In the genomic region with DNA sequence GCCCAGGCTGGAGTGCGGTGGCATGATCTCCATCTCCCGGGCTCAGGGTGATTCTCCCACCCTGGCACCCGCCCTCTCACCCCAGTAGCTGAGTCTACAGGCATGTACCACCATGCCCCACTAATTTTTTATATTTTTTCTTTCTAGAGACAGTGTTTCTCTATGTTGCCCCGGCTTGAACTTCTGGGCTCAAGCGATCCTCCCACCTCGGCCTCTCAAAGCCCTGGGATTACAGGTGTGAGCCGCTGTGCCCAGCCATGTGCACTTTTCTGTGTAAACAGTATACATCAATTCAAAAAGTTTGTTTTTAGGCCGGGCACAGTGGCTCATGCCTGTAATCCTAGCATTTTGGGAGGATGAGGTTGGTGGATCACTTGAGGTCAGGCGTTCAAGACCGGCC, we compare ENCODE assay signal across 18 cellular contexts. TPM values are rescaled to one million over a fixed set of nuclear protein-coding genes. Genes with fewer than 3 reads are reported as not detected.
DNase-seq lines count a peak whose midpoint lies in the region; ATAC-seq and TF ChIP-seq lines count a peak whose summit lies in the region.
"Had no signal": no experiment of that assay in that cellular context is flagged by ENCODE, and none has a peak within 500 bp of the region (broad histone marks: within the 10 kb centered on the region; RNA-seq: fewer than 3 reads in every experiment).

No MANE protein-coding gene starts in this region.

- ATAC-seq in Right ventricle myocardium inferior, result no peak
- ATAC-seq in heart right ventricle, result no peak
- ATAC-seq in HG02798 (IDR thresholded peaks at IDR 0.05; ENCODE audit: poor library complexity, unreplicated experiment), result no peak
- ATAC-seq in esophagus mucosa, result no peak
- ATAC-seq: A549 had no signal

- DNase-seq in Right ventricle myocardium inferior (ENCODE audit: missing footprints), result peak; percentile 57
- no peak for DNase-seq in heart right ventricle
- peak; percentile 28 for DNase-seq in chondrocyte (ENCODE audit: low spot score)
- peak in 3 of 5 donors; percentile 11 to 26 (median 15) for DNase-seq in ovary
- DNase-seq in activated naive CD4-positive, alpha-beta T cell treated with anti-CD3 and anti-CD28 coated beads for 36 hours, result no peak
- DNase-seq: AML-193; CD4-positive, alpha-beta memory T cell; DMS 273 treated with DMSO at 0.1 percent for 48 hours; GDM1; HCEC 1CT; IMR-90 had no signal

- no peak overlapping the region for H3K4me3 Mint-ChIP-seq in chondrocyte (ENCODE audit: unreplicated experiment)
- H3K4me3 Mint-ChIP-seq in activated naive CD4-positive, alpha-beta T cell treated with anti-CD3 and anti-CD28 coated beads for 36 hours, result no peak overlapping the region
- H3K4me3 Mint-ChIP-seq: CD14-positive monocyte; CD4-positive, alpha-beta memory T cell; GM23338 had no signal

- no peak for TF ChIP-seq EP300 in ovary (IDR thresholded peaks at IDR 0.05)

- H3K27me3 ChIP-seq in heart right ventricle, result peaks cover 0 to 59% (median 45%) of the 10 kb centered on the region in 7 donors
- H3K27me3 ChIP-seq in ovary, result no peaks in the 10 kb centered on the region

- no peak overlapping the region for H3K27ac ChIP-seq in heart right ventricle
- H3K27ac ChIP-seq in ovary, result no peak overlapping the region
- H3K27ac ChIP-seq: 22Rv1, A549 had no signal

- TF ChIP-seq CTCF in heart right ventricle (IDR thresholded peaks at IDR 0.05) (no peak), chondrocyte (IDR thresholded peaks at IDR 0.05) (no peak), ovary (IDR thresholded peaks at IDR 0.05) (no peak)

- H3K9me3 ChIP-seq in heart right ventricle (no peaks in the 10 kb centered on the region), ovary (no peaks in the 10 kb centered on the region)
- H3K9me3 ChIP-seq: A549 had no signal

- H3K9me3 Mint-ChIP-seq in chondrocyte (ENCODE audit: low read depth), result no peaks in the 10 kb centered on the region
- peaks cover 1% of the 10 kb centered on the region for H3K9me3 Mint-ChIP-seq in activated naive CD4-positive, alpha-beta T cell treated with anti-CD3 and anti-CD28 coated beads for 36 hours

- no peak for TF ChIP-seq POLR2A in ovary (IDR thresholded peaks at IDR 0.05)

- CTCF ChIA-PET in activated naive CD4-positive, alpha-beta T cell treated with anti-CD3 and anti-CD28 coated beads for 36 hours (lab: Charles Lee), result no interaction called here

- peaks cover 6% of the 10 kb centered on the region for H3K27me3 Mint-ChIP-seq in chondrocyte (ENCODE audit: low read depth)
- peaks cover 14% of the 10 kb centered on the region for H3K27me3 Mint-ChIP-seq in activated naive CD4-positive, alpha-beta T cell treated with anti-CD3 and anti-CD28 coated beads for 36 hours (ENCODE audit: low read depth)

- no peak overlapping the region for H3K4me3 ChIP-seq in heart right ventricle
- H3K4me3 ChIP-seq in ovary, result no peak overlapping the region
- H3K4me3 ChIP-seq: A549 had no signal

- no peaks in the 10 kb centered on the region for H3K36me3 Mint-ChIP-seq in chondrocyte (ENCODE audit: low read depth)
- no peaks in the 10 kb centered on the region for H3K36me3 Mint-ChIP-seq in activated naive CD4-positive, alpha-beta T cell treated with anti-CD3 and anti-CD28 coated beads for 36 hours (ENCODE audit: low read depth)
- H3K36me3 Mint-ChIP-seq: CD14-positive monocyte; CD4-positive, alpha-beta memory T cell had no signal

- intact Hi-C loops in Right ventricle myocardium inferior (cut with DNase I) (no loop called here), heart right ventricle (cut with DNase I) (no loop called here), ovary (cut with DNase I) (loop anchor here in 1 of 4 donors (5.0 kb wide), 1 partner anchor 581 kb away; no protein-coding TSS in a partner anchor)
- intact Hi-C loops in activated naive CD4-positive, alpha-beta T cell treated with anti-CD3 and anti-CD28 coated beads for 36 hours (cut with micrococcal nuclease), result no loop called here

- 93 to 96% methylated on average over 10 of the region's 10 CpGs for WGBS in heart right ventricle, 2 donors
- WGBS in ovary, 3 donors, result 93 to 96% (median 94%) methylated on average over 10 of the region's 10 CpGs

- no peak overlapping the region for H3K27ac Mint-ChIP-seq in chondrocyte (ENCODE audit: unreplicated experiment)
- H3K27ac Mint-ChIP-seq in activated naive CD4-positive, alpha-beta T cell treated with anti-CD3 and anti-CD28 coated beads for 36 hours, result no peak overlapping the region
- H3K27ac Mint-ChIP-seq: CD14-positive monocyte; CD4-positive, alpha-beta memory T cell; GM23338 had no signal

- H3K36me3 ChIP-seq in heart right ventricle (no peaks in the 10 kb centered on the region), ovary (no peaks in the 10 kb centered on the region)

- H3K4me1 Mint-ChIP-seq in chondrocyte (ENCODE audit: low read depth), result peaks cover 5% of the 10 kb centered on the region
- no peaks in the 10 kb centered on the region for H3K4me1 Mint-ChIP-seq in activated naive CD4-positive, alpha-beta T cell treated with anti-CD3 and anti-CD28 coated beads for 36 hours (ENCODE audit: low read depth)
- H3K4me1 Mint-ChIP-seq: CD14-positive monocyte; CD4-positive, alpha-beta memory T cell had no signal

- peaks cover 0 to 6% (median 0%) of the 10 kb centered on the region in 9 donors for H3K4me1 ChIP-seq in heart right ventricle
- peaks cover 11% of the 10 kb centered on the region for H3K4me1 ChIP-seq in ovary (ENCODE audit: insufficient read depth)
- H3K4me1 ChIP-seq: A549 had no signal

RNA-seq across cellular contexts. Expression of gene GRIK4, which starts 14.7 kb away (rescaled TPM):
- total RNA-seq in Right ventricle myocardium inferior (not detected), heart right ventricle (under 1 TPM in 5 of 10 donors, not detected in 5; 0.12 to 0.85 (median 0.46) TPM), chondrocyte (0.37 to 0.51 TPM (median 0.49 TPM) in 3 replicates), ovary (10 to 100 TPM in 2 of 7 donors, 1 to 10 TPM in 5; 1.4 to 13.4 (median 5.4) TPM), esophagus mucosa (0.08 TPM)
- polyA plus RNA-seq in heart right ventricle (under 1 TPM in 1 of 2 donors, not detected in 1; 0.01 TPM), ovary (1 to 10 TPM; 1.3 to 1.5 TPM)
- total RNA-seq in activated naive CD4-positive, alpha-beta T cell treated with anti-CD3 and anti-CD28 coated beads for 36 hours, result not detected
- total RNA-seq: CD4-positive, alpha-beta memory T cell had no signal
- polyA plus RNA-seq: BJ, CD14-positive monocyte had no signal

Comparison
In these comparisons a context has a peak if more than half of its experiments do, and no peak if none do; other contexts are left out.
1. DNase-seq: peak in Right ventricle myocardium inferior (single experiment), chondrocyte (single experiment) and ovary (3 of 5); none in heart right ventricle (0 of 2) and activated naive CD4-positive, alpha-beta T cell treated with anti-CD3 and anti-CD28 coated beads for 36 hours (single experiment).